Comparison of ENCODE assay signal across 7 cellular contexts in the genomic region with DNA sequence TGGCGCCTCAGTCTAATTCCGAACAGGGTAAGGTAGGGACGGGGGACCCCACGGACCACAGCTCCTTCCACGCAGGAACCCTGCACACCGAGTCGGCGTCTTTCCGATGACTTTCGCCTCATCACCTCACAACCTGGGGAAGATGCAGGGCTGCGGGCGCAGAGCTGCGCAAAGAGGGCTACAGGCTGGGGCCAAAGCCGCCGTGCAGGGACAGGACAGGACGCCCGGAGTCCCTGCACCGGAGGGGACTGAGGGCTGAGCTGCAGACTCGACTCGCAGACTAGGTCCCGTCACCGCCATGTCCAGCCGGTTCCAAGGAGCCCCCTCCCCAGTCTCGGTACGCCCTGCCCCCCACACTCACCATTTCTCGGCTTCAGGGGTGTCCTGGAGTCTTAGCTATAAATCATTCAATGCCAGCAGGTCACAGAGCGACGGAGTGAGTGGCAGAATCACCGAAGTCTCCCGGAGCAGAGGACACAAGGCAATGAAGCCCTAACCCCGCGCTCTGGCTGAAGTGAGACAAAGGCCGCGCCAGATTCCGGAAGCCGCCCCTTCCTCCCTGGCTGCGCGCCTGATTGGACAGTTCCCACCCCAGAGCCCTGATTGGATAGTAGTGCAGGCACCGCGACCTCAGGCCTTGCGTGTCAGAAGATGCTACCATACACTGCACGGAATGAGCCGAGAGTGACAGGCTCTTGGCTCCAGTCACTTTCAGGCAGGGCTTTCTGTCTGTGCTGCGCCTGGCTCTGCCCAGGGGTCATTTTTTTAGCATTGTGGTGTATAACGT.
A peak's percentile ranks its signal among the peaks of the same experiment; 100 is the strongest.
DNase-seq lines count a peak whose midpoint lies in the region; ATAC-seq lines count a peak whose summit lies in the region.

A gene (minus strand): TSS at position 522 of the 787 bp plus-strand sequence. CDS start 158 bp downstream, at position 364.

- peak; percentile 100 for ATAC-seq in GM18517 (IDR thresholded peaks at IDR 0.05; ENCODE audit: unreplicated experiment)
- peak; percentile 100 for ATAC-seq in HG03039 (IDR thresholded peaks at IDR 0.05; ENCODE audit: unreplicated experiment)

- DNase-seq in NCI-H2081 (lab: John Stamatoyannopoulos, UW) (peak; percentile 93 to 98), T-helper 9 cell (peak; percentile 76), astrocyte of the hippocampus (ENCODE audit: low read depth, low spot score) (peak; percentile 97), hippocampal formation (lab: John Stamatoyannopoulos, UW) (peak; percentile 93 to 94), retina (peak; percentile 95)

Comparison
In these comparisons a context has a peak if more than half of its experiments do, and no peak if none do; other contexts are left out.
1. Peak in every context shown above with its lines: DNase-seq and ATAC-seq.